10 cellular contexts compared by ENCODE assay signal in genomic region chr5:154087260-154087659, GRCh38.
DNase-seq lines count a peak whose midpoint lies in the region; TF ChIP-seq lines count a peak whose summit lies in the region.
"Had no signal": no experiment of that assay in that cellular context is flagged by ENCODE, and none has a peak within 500 bp of the region (broad histone marks: within the 10 kb centered on the region; RNA-seq: fewer than 3 reads in every experiment).

No MANE protein-coding gene starts in this region.

- in situ Hi-C loops in astrocyte of the spinal cord (cut with HindIII; ENCODE audit: low sequenced_read_pairs): no loop called here
- in situ Hi-C loops in GM13976 (cut with MboI; ENCODE audit: low sequenced_read_pairs, unreplicated experiment): no loop called here

- no peak overlapping the region for H3K4me3 ChIP-seq in astrocyte of the spinal cord (ENCODE audit: low read depth, low read length)

- TF ChIP-seq CTCF in astrocyte of the spinal cord (IDR thresholded peaks at IDR 0.05; ENCODE audit: low read depth, low read length): no peak
- no peak for TF ChIP-seq CTCF in GM13976 (IDR thresholded peaks at IDR 0.05; ENCODE audit: borderline replicate concordance, control extremely low read depth, extremely low read depth, insufficient read depth, missing control alignments)

- DNase-seq in DMS53 (lab: John Stamatoyannopoulos, UW): peak; percentile 32
- DNase-seq in DMS53 treated with DMSO at 0.1 percent for 48 hours (lab: John Stamatoyannopoulos, UW; ENCODE audit: unreplicated experiment): no peak
- peak; percentile 30 for DNase-seq in NCI-H128 (lab: John Stamatoyannopoulos, UW; ENCODE audit: unreplicated experiment)
- DNase-seq in astrocyte of the spinal cord (ENCODE audit: low read depth, low spot score): peak; percentile 65
- peak; percentile 75 for DNase-seq in pons (ENCODE audit: low spot score)
- no peak for DNase-seq in 8988T
- no peak for DNase-seq in GM13976 (ENCODE audit: low spot score)
- DNase-seq in KG1 (lab: John Stamatoyannopoulos, UW): no peak
- DNase-seq: activated CD8-positive, alpha-beta memory T cell treated with anti-CD3 and anti-CD28 coated beads for 24 hours; stimulated activated naive CD8-positive, alpha-beta T cell treated with anti-CD3 and anti-CD28 coated beads, Interleukin-15, amount 100 ng/mL, for 72 hours had no signal

Comparison
In these comparisons a context has a peak if more than half of its experiments do, and no peak if none do; other contexts are left out.
1. DNase-seq: peak in DMS53 (single experiment), NCI-H128 (single experiment), astrocyte of the spinal cord (single experiment) and pons (single experiment); none in DMS53 treated with DMSO at 0.1 percent for 48 hours (single experiment), 8988T (single experiment), GM13976 (single experiment) and KG1 (single experiment).